In genomic region chr6:157891544-157892362, GRCh38 we compare ENCODE assay signal across 1 cellular context.
TF ChIP-seq lines count a peak whose summit lies in the region.

No MANE protein-coding gene starts in this region.

TF ChIP-seq in K562, 482 proteins besides CTCF, POLR2A, EP300 and RAD21 (continued from another document and continues in another):
- no peak for TF ChIP-seq ZNF146 (CRISPR knock-in tag; IDR thresholded peaks at IDR 0.05; ENCODE audit: unreplicated experiment)
- 0 out of 2 replicates have a peak, but pooled peaks have one; percentile 42 for TF ChIP-seq ELF2 (CRISPR knock-in tag; IDR thresholded peaks at IDR 0.05)
- peak; percentile 84 for TF ChIP-seq NFIC (IDR thresholded peaks at IDR 0.05)
- TF ChIP-seq L3MBTL2 (IDR thresholded peaks at IDR 0.05) = peak; percentile 59
- no peak for TF ChIP-seq ZNF212 (CRISPR knock-in tag; IDR thresholded peaks at IDR 0.05)
- no peak for TF ChIP-seq ETV6 (IDR thresholded peaks at IDR 0.05; ENCODE audit: borderline replicate concordance in 1 of 2, low read depth in 2 of 2, low read length in 1 of 2)
- no peak for TF ChIP-seq ETV6 (CRISPR knock-in tag; IDR thresholded peaks at IDR 0.05; ENCODE audit: borderline replicate concordance)
- 0 out of 4 replicates have a peak, but pooled peaks of 1 of the 2 experiments have one; percentile 14 for TF ChIP-seq ZNF318 (IDR thresholded peaks at IDR 0.05; ENCODE audit: borderline replicate concordance in 1 of 2, low read depth in 1 of 2)
- TF ChIP-seq NCOR1 (IDR thresholded peaks at IDR 0.05) = no peak
- TF ChIP-seq FOXK2 (conservative IDR thresholded peaks at IDR 0.05 in 1 of 2, IDR thresholded peaks at IDR 0.05 in 1 of 2; ENCODE audit: low read depth in 2 of 2) = no peak
- TF ChIP-seq CTBP1 (IDR thresholded peaks at IDR 0.05; ENCODE audit: borderline replicate concordance) = peak; percentile 71
- TF ChIP-seq, protein P1, sequence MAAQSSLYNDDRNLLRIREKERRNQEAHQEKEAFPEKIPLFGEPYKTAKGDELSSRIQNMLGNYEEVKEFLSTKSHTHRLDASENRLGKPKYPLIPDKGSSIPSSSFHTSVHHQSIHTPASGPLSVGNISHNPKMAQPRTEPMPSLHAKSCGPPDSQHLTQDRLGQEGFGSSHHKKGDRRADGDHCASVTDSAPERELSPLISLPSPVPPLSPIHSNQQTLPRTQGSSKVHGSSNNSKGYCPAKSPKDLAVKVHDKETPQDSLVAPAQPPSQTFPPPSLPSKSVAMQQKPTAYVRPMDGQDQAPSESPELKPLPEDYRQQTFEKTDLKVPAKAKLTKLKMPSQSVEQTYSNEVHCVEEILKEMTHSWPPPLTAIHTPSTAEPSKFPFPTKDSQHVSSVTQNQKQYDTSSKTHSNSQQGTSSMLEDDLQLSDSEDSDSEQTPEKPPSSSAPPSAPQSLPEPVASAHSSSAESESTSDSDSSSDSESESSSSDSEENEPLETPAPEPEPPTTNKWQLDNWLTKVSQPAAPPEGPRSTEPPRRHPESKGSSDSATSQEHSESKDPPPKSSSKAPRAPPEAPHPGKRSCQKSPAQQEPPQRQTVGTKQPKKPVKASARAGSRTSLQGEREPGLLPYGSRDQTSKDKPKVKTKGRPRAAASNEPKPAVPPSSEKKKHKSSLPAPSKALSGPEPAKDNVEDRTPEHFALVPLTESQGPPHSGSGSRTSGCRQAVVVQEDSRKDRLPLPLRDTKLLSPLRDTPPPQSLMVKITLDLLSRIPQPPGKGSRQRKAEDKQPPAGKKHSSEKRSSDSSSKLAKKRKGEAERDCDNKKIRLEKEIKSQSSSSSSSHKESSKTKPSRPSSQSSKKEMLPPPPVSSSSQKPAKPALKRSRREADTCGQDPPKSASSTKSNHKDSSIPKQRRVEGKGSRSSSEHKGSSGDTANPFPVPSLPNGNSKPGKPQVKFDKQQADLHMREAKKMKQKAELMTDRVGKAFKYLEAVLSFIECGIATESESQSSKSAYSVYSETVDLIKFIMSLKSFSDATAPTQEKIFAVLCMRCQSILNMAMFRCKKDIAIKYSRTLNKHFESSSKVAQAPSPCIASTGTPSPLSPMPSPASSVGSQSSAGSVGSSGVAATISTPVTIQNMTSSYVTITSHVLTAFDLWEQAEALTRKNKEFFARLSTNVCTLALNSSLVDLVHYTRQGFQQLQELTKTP (IDR thresholded peaks at IDR 0.05; ENCODE audit: low read depth in 1 of 2, partially characterized antibody in 2 of 2) = peak in 1 of 2 experiments; percentile 25
- TF ChIP-seq RBBP5 (IDR thresholded peaks at IDR 0.05; ENCODE audit: borderline replicate concordance, insufficient read depth, low read length, poor library complexity, severe bottlenecking) = no peak
- no peak for TF ChIP-seq CREM (IDR thresholded peaks at IDR 0.05; ENCODE audit: low read depth)
- TF ChIP-seq E2F8 (IDR thresholded peaks at IDR 0.05; ENCODE audit: low read depth, partially characterized antibody) = peak; percentile 26
- no peak for TF ChIP-seq ZNF507 (tag; conservative IDR thresholded peaks at IDR 0.05)
- TF ChIP-seq CEBPG (CRISPR knock-in tag; IDR thresholded peaks at IDR 0.05) = no peak
- no peak for TF ChIP-seq CEBPG (tag; conservative IDR thresholded peaks at IDR 0.05 in 1 of 2, IDR thresholded peaks at IDR 0.05 in 1 of 2)
- TF ChIP-seq, protein P2, sequence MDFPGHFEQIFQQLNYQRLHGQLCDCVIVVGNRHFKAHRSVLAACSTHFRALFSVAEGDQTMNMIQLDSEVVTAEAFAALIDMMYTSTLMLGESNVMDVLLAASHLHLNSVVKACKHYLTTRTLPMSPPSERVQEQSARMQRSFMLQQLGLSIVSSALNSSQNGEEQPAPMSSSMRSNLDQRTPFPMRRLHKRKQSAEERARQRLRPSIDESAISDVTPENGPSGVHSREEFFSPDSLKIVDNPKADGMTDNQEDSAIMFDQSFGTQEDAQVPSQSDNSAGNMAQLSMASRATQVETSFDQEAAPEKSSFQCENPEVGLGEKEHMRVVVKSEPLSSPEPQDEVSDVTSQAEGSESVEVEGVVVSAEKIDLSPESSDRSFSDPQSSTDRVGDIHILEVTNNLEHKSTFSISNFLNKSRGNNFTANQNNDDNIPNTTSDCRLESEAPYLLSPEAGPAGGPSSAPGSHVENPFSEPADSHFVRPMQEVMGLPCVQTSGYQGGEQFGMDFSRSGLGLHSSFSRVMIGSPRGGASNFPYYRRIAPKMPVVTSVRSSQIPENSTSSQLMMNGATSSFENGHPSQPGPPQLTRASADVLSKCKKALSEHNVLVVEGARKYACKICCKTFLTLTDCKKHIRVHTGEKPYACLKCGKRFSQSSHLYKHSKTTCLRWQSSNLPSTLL (IDR thresholded peaks at IDR 0.05) = 0 out of 2 replicates have a peak, but pooled peaks have one; percentile 10
- TF ChIP-seq POLR2AphosphoS5 (IDR thresholded peaks at IDR 0.05; ENCODE audit: control insufficient read depth, insufficient read depth, low read depth, low read length) = peak; percentile 60; the same call in 1 of the 2 replicates
- no peak for TF ChIP-seq SP2 (IDR thresholded peaks at IDR 0.05; ENCODE audit: extremely low read depth, low read depth, low read length, poor library complexity, severe bottlenecking)
- TF ChIP-seq SUPT5H (IDR thresholded peaks at IDR 0.05) = peak; percentile 69
- TF ChIP-seq PHB (CRISPR knock-in tag; IDR thresholded peaks at IDR 0.05) = 0 out of 2 replicates have a peak, but pooled peaks have one; percentile 21
- TF ChIP-seq DMBX1 (CRISPR knock-in tag; IDR thresholded peaks at IDR 0.05; ENCODE audit: borderline replicate concordance) = no peak
- no peak for TF ChIP-seq NR4A1 (CRISPR knock-in tag; IDR thresholded peaks at IDR 0.05)
- no peak for TF ChIP-seq NR4A1 (tag; IDR thresholded peaks at IDR 0.05)
- TF ChIP-seq GATA2 (CRISPR knock-in tag; IDR thresholded peaks at IDR 0.05) = 0 out of 2 replicates have a peak, but pooled peaks have one; percentile 28
- TF ChIP-seq KDM5B (IDR thresholded peaks at IDR 0.05; ENCODE audit: insufficient replicate concordance, low read depth, low read length) = no peak
- no peak for TF ChIP-seq FOXJ2 (tag; IDR thresholded peaks at IDR 0.05)
- no peak for TF ChIP-seq ZNF143 (CRISPR knock-in tag; IDR thresholded peaks at IDR 0.05)
- TF ChIP-seq GMEB1 (CRISPR knock-in tag; IDR thresholded peaks at IDR 0.05) = no peak
- TF ChIP-seq XRCC5 (IDR thresholded peaks at IDR 0.05; ENCODE audit: low read depth, low read length) = no peak
- TF ChIP-seq, protein P3, sequence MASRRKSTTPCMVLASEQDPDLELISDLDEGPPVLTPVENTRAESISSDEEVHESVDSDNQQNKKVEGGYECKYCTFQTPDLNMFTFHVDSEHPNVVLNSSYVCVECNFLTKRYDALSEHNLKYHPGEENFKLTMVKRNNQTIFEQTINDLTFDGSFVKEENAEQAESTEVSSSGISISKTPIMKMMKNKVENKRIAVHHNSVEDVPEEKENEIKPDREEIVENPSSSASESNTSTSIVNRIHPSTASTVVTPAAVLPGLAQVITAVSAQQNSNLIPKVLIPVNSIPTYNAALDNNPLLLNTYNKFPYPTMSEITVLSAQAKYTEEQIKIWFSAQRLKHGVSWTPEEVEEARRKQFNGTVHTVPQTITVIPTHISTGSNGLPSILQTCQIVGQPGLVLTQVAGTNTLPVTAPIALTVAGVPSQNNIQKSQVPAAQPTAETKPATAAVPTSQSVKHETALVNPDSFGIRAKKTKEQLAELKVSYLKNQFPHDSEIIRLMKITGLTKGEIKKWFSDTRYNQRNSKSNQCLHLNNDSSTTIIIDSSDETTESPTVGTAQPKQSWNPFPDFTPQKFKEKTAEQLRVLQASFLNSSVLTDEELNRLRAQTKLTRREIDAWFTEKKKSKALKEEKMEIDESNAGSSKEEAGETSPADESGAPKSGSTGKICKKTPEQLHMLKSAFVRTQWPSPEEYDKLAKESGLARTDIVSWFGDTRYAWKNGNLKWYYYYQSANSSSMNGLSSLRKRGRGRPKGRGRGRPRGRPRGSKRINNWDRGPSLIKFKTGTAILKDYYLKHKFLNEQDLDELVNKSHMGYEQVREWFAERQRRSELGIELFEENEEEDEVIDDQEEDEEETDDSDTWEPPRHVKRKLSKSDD (conservative IDR thresholded peaks at IDR 0.05; ENCODE audit: low read length) = no peak
- TF ChIP-seq GABPA (tag; conservative IDR thresholded peaks at IDR 0.05; ENCODE audit: low read depth) = peak; percentile 49; the same call in 1 of the 2 replicates
